Comparison of ENCODE assay signal across 27 cellular contexts in genomic region chr6:40427196-40427595, GRCh38.
"Had no signal": no experiment of that assay in that cellular context is flagged by ENCODE, and none has a peak within 500 bp of the region (broad histone marks: within the 10 kb centered on the region; RNA-seq: fewer than 3 reads in every experiment).

No MANE protein-coding gene starts in this region.

- H3K27me3 ChIP-seq: neural progenitor cell, sigmoid colon, upper lobe of left lung, vagina had no signal

- H3K4me3 ChIP-seq: heart left ventricle, neural progenitor cell, sigmoid colon, smooth muscle cell, thoracic aorta, upper lobe of left lung, vagina had no signal

- H3K4me2 ChIP-seq: neural progenitor cell, smooth muscle cell had no signal

- H3K9me3 ChIP-seq: heart left ventricle, sigmoid colon, thoracic aorta, upper lobe of left lung, vagina had no signal

- H3K4me1 ChIP-seq: neural progenitor cell, upper lobe of left lung, vagina had no signal

- H3K4me3 Mint-ChIP-seq: activated CD4-positive, alpha-beta memory T cell treated with anti-CD3 and anti-CD28 coated beads for 36 hours; activated CD4-positive, alpha-beta T cell treated with anti-CD3 and anti-CD28 coated beads, Interleukin-2, amount 10 ng/mL, durations not matched to agents 24 days and 14 days; activated naive CD4-positive, alpha-beta T cell treated with anti-CD3 and anti-CD28 coated beads, Interleukin-2, amount 10 ng/mL, durations not matched to agents 7 days and 5 days; activated naive CD8-positive, alpha-beta T cell treated with anti-CD3 and anti-CD28 coated beads, Interleukin-2, amount 10 ng/mL, durations not matched to agents 7 days and 5 days; activated T-helper 1 cell treated with anti-CD3 and anti-CD28 coated beads, Interleukin-12 subunit alpha, Interleukin-12 subunit beta, Interleukin-2, Interleukin-4 antibody, amounts not matched to agents 30 ng/mL and 10 ng/mL and 1 ng/mL, durations not matched to agents 14 hours and 24 hours and 36 hours; effector memory CD8-positive, alpha-beta T cell; natural killer cell; neural progenitor cell; T-helper 17 cell had no signal

- H2AFZ ChIP-seq: neural progenitor cell had no signal

- H3K36me3 ChIP-seq: heart left ventricle, neural progenitor cell, sigmoid colon, thoracic aorta, upper lobe of left lung, vagina had no signal

- H3K27ac ChIP-seq: heart left ventricle, neural progenitor cell, sigmoid colon, thoracic aorta, upper lobe of left lung, vagina had no signal

- H3K27ac Mint-ChIP-seq: activated CD4-positive, alpha-beta memory T cell treated with anti-CD3 and anti-CD28 coated beads for 36 hours; activated CD4-positive, alpha-beta T cell treated with anti-CD3 and anti-CD28 coated beads, Interleukin-2, amount 10 ng/mL, durations not matched to agents 24 days and 14 days; activated naive CD4-positive, alpha-beta T cell treated with anti-CD3 and anti-CD28 coated beads, Interleukin-2, amount 10 ng/mL, durations not matched to agents 7 days and 5 days; activated naive CD8-positive, alpha-beta T cell treated with anti-CD3 and anti-CD28 coated beads, Interleukin-2, amount 10 ng/mL, durations not matched to agents 7 days and 5 days; activated T-helper 1 cell treated with anti-CD3 and anti-CD28 coated beads, Interleukin-12 subunit alpha, Interleukin-12 subunit beta, Interleukin-2, Interleukin-4 antibody, amounts not matched to agents 30 ng/mL and 10 ng/mL and 1 ng/mL, durations not matched to agents 14 hours and 24 hours and 36 hours; effector memory CD8-positive, alpha-beta T cell; natural killer cell; neural progenitor cell; T-helper 17 cell had no signal

- H3K4me1 Mint-ChIP-seq: activated naive CD4-positive, alpha-beta T cell treated with anti-CD3 and anti-CD28 coated beads, Interleukin-2, amount 10 ng/mL, durations not matched to agents 7 days and 5 days; activated naive CD8-positive, alpha-beta T cell treated with anti-CD3 and anti-CD28 coated beads, Interleukin-2, amount 10 ng/mL, durations not matched to agents 7 days and 5 days; neural progenitor cell; T-helper 17 cell had no signal

- DNase-seq: activated CD4-positive, alpha-beta memory T cell treated with anti-CD3 and anti-CD28 coated beads for 36 hours; activated CD4-positive, alpha-beta T cell treated with anti-CD3 and anti-CD28 coated beads, Interleukin-2, amount 10 ng/mL, durations not matched to agents 24 days and 14 days; activated CD4-positive, CD25-positive, alpha-beta regulatory T cell treated with anti-CD3 and anti-CD28 coated beads, Interleukin-2, amount 50 U/mL, for 72 hours; activated CD8-positive, alpha-beta memory T cell treated with anti-CD3 and anti-CD28 coated beads, Interleukin-2, amount 50 U/mL, for 4 hours; activated effector memory CD4-positive, alpha-beta T cell treated with anti-CD3 and anti-CD28 coated beads, Interleukin-2, amount 50 U/mL, for 16 hours; activated naive CD4-positive, alpha-beta T cell treated with anti-CD3 and anti-CD28 coated beads, Interleukin-2, amount 10 ng/mL, durations not matched to agents 7 days and 5 days; activated naive CD8-positive, alpha-beta T cell treated with anti-CD3 and anti-CD28 coated beads, Interleukin-2, amount 10 ng/mL, durations not matched to agents 7 days and 5 days; activated T-cell treated with anti-CD3 and anti-CD28 coated beads, Interleukin-2, amount 50 U/mL, for 1 hour; caudate nucleus; cortex of kidney; effector memory CD8-positive, alpha-beta T cell; erythroblast; foreskin fibroblast; heart left ventricle; natural killer cell; retina; sigmoid colon; stimulated activated CD4-positive, alpha-beta T cell treated with anti-CD3 and anti-CD28 coated beads, Interleukin-2, amount 100 ng/mL, for 24 hours; stimulated activated naive CD4-positive, alpha-beta T cell treated with Interleukin-2 at 50 U/mL for 16 hours; T-helper 17 cell; T1000; upper lobe of left lung had no signal

- H3K27me3 Mint-ChIP-seq: activated CD4-positive, alpha-beta memory T cell treated with anti-CD3 and anti-CD28 coated beads for 36 hours; effector memory CD8-positive, alpha-beta T cell had no signal

- H3K9me3 Mint-ChIP-seq: activated CD4-positive, alpha-beta memory T cell treated with anti-CD3 and anti-CD28 coated beads for 36 hours; activated CD4-positive, alpha-beta T cell treated with anti-CD3 and anti-CD28 coated beads, Interleukin-2, amount 10 ng/mL, durations not matched to agents 24 days and 14 days; activated naive CD4-positive, alpha-beta T cell treated with anti-CD3 and anti-CD28 coated beads, Interleukin-2, amount 10 ng/mL, durations not matched to agents 7 days and 5 days; activated naive CD8-positive, alpha-beta T cell treated with anti-CD3 and anti-CD28 coated beads, Interleukin-2, amount 10 ng/mL, durations not matched to agents 7 days and 5 days; activated T-helper 1 cell treated with anti-CD3 and anti-CD28 coated beads, Interleukin-12 subunit alpha, Interleukin-12 subunit beta, Interleukin-2, Interleukin-4 antibody, amounts not matched to agents 30 ng/mL and 10 ng/mL and 1 ng/mL, durations not matched to agents 14 hours and 24 hours and 36 hours; effector memory CD8-positive, alpha-beta T cell; natural killer cell; neural progenitor cell had no signal

- H3K9ac ChIP-seq: neural progenitor cell had no signal

- H3K36me3 Mint-ChIP-seq: activated CD4-positive, alpha-beta memory T cell treated with anti-CD3 and anti-CD28 coated beads for 36 hours; activated naive CD4-positive, alpha-beta T cell treated with anti-CD3 and anti-CD28 coated beads, Interleukin-2, amount 10 ng/mL, durations not matched to agents 7 days and 5 days; activated naive CD8-positive, alpha-beta T cell treated with anti-CD3 and anti-CD28 coated beads, Interleukin-2, amount 10 ng/mL, durations not matched to agents 7 days and 5 days; natural killer cell; neural progenitor cell had no signal

- ATAC-seq: effector memory CD8-positive, alpha-beta T cell; heart left ventricle; natural killer cell; T-helper 17 cell had no signal
